Comparison of ENCODE assay signal across 8 cellular contexts in genomic region chr14:100677925-100678765, GRCh38. TPM values are rescaled to one million over a fixed set of nuclear protein-coding genes. Genes with fewer than 3 reads are reported as not detected.
DNase-seq lines count a peak whose midpoint lies in the region; ATAC-seq and TF ChIP-seq lines count a peak whose summit lies in the region.

No MANE protein-coding gene starts in this region.

- H3K4me1 Mint-ChIP-seq in endothelial cell (ENCODE audit: unreplicated experiment): peaks cover 22% of the 10 kb centered on the region

- H3K79me2 ChIP-seq in osteoblast (ENCODE audit: insufficient read depth, low read length): no peaks in the 10 kb centered on the region

- no peak overlapping the region for H3K4me2 ChIP-seq in osteoblast (ENCODE audit: insufficient read depth, low read length)

- H2AFZ ChIP-seq in osteoblast (ENCODE audit: low read length): no peak overlapping the region

- ATAC-seq in GM21515 (IDR thresholded peaks at IDR 0.05; ENCODE audit: unreplicated experiment): no peak

- peaks cover 11% of the 10 kb centered on the region for H3K27me3 Mint-ChIP-seq in endothelial cell (ENCODE audit: unreplicated experiment)

- no peaks in the 10 kb centered on the region for H3K9me3 ChIP-seq in osteoblast (ENCODE audit: low read depth, low read length)
- no peaks in the 10 kb centered on the region for H3K9me3 ChIP-seq in effector memory CD4-positive, alpha-beta T cell (ENCODE audit: control insufficient read depth, low read length)

- no peak overlapping the region for H3K4me3 Mint-ChIP-seq in endothelial cell (ENCODE audit: unreplicated experiment)

- TF ChIP-seq CTCF in fibroblast of the aortic adventitia (IDR thresholded peaks at IDR 0.05; ENCODE audit: insufficient read depth, low read length) (no peak), osteoblast (IDR thresholded peaks at IDR 0.05; ENCODE audit: extremely low read depth, low read depth, low read length) (no peak), endothelial cell (IDR thresholded peaks at IDR 0.05; ENCODE audit: unreplicated experiment) (no peak)

- no peak overlapping the region for H3K27ac Mint-ChIP-seq in endothelial cell (ENCODE audit: unreplicated experiment)

- H3K4me3 ChIP-seq in fibroblast of the aortic adventitia (ENCODE audit: low read depth, low read length) (no peak overlapping the region), osteoblast (ENCODE audit: insufficient read depth, low read length) (no peak overlapping the region)
- H3K4me3 ChIP-seq in effector memory CD4-positive, alpha-beta T cell (ENCODE audit: insufficient read depth, low read depth, low read length, poor library complexity, severe bottlenecking): no peak overlapping the region

- H3K36me3 ChIP-seq in osteoblast (ENCODE audit: insufficient read depth, low read length): no peaks in the 10 kb centered on the region
- no peaks in the 10 kb centered on the region for H3K36me3 ChIP-seq in effector memory CD4-positive, alpha-beta T cell (ENCODE audit: control insufficient read depth, insufficient read depth, low read length)

- no peaks in the 10 kb centered on the region for H3K36me3 Mint-ChIP-seq in endothelial cell (ENCODE audit: low read depth, unreplicated experiment)

- H3K27me3 ChIP-seq in osteoblast (ENCODE audit: insufficient read depth, low read length): peaks cover 4% of the 10 kb centered on the region
- no peaks in the 10 kb centered on the region for H3K27me3 ChIP-seq in effector memory CD4-positive, alpha-beta T cell (replicated peaks; ENCODE audit: control insufficient read depth, insufficient read depth, low read length, poor library complexity, severe bottlenecking)

- no peaks in the 10 kb centered on the region for H3K9me3 Mint-ChIP-seq in endothelial cell (ENCODE audit: unreplicated experiment)

- peak; percentile 84 for DNase-seq in EL
- peak; percentile 89 for DNase-seq in OCI-M2 (lab: John Stamatoyannopoulos, UW; ENCODE audit: unreplicated experiment)
- DNase-seq in fibroblast of the aortic adventitia (ENCODE audit: low read depth): peak; percentile 80
- peak; percentile 96 for DNase-seq in osteoblast (ENCODE audit: insufficient read length, low spot score, missing footprints)
- DNase-seq in SIG-M5 (lab: John Stamatoyannopoulos, UW): no peak
- no peak for DNase-seq in effector memory CD4-positive, alpha-beta T cell
- no peak for DNase-seq in endothelial cell (ENCODE audit: low spot score)

- H3K27ac ChIP-seq in osteoblast (ENCODE audit: low read depth, low read length): no peak overlapping the region
- no peak overlapping the region for H3K27ac ChIP-seq in effector memory CD4-positive, alpha-beta T cell (ENCODE audit: insufficient read depth, low read length, poor library complexity, severe bottlenecking)

- H3K4me1 ChIP-seq in osteoblast (ENCODE audit: insufficient read depth, low read length): peaks cover 23% of the 10 kb centered on the region
- no peaks in the 10 kb centered on the region for H3K4me1 ChIP-seq in effector memory CD4-positive, alpha-beta T cell (ENCODE audit: control insufficient read depth, insufficient read depth, low read length, poor library complexity, severe bottlenecking)

- H4K20me1 ChIP-seq in osteoblast (ENCODE audit: insufficient read depth, low read length): no peaks in the 10 kb centered on the region

RNA-seq across cellular contexts. Expression of gene DLK1, which starts 48.5 kb away (rescaled TPM):
- total RNA-seq in fibroblast of the aortic adventitia (ENCODE audit: low replicate concordance) (0.09 TPM in 1 of 2 replicates, not detected in the other), osteoblast (not detected in 2 replicates), endothelial cell (ENCODE audit: unreplicated experiment) (1.3 TPM)

Comparison
In these comparisons a context has a peak if more than half of its experiments do, and no peak if none do; other contexts are left out.
1. DNase-seq: peak in EL (single experiment), OCI-M2 (single experiment), fibroblast of the aortic adventitia (single experiment) and osteoblast (single experiment); none in SIG-M5 (single experiment), effector memory CD4-positive, alpha-beta T cell (0 of 3) and endothelial cell (single experiment).